Comparison of ENCODE assay signal across 28 cellular contexts in genomic region chr5:36452394-36453100, GRCh38.
DNase-seq lines count a peak whose midpoint lies in the region; ATAC-seq and TF ChIP-seq lines count a peak whose summit lies in the region.
"Had no signal": no experiment of that assay in that cellular context is flagged by ENCODE, and none has a peak within 500 bp of the region (broad histone marks: within the 10 kb centered on the region; RNA-seq: fewer than 3 reads in every experiment).

No MANE protein-coding gene starts in this region.

- ATAC-seq in GM18511 (IDR thresholded peaks at IDR 0.05; ENCODE audit: unreplicated experiment), result no peak
- ATAC-seq: heart left ventricle; mucosa of descending colon; natural killer cell; stimulated activated naive B cell treated with anti-CD40 and anti-IgM and Interleukin-4, amounts not matched to agents 10 μg/mL and 1 μg/mL and 100 μg/mL, for 72 hours had no signal

- H3K23ac ChIP-seq in trophoblast cell (ENCODE audit: low read length), result no peak overlapping the region

- H3K9ac ChIP-seq in trophoblast cell (ENCODE audit: low read length), result no peak overlapping the region
- H3K9ac ChIP-seq: BLaER1 had no signal

- TF ChIP-seq CTCF in RWPE1 (conservative IDR thresholded peaks at IDR 0.05; ENCODE audit: low read depth) (no peak), epithelial cell of esophagus (IDR thresholded peaks at IDR 0.05; ENCODE audit: insufficient read depth, low read depth, low read length, missing control alignments) (no peak)

- no peaks in the 10 kb centered on the region for H3K9me3 ChIP-seq in HAP-1
- H3K9me3 ChIP-seq in trophoblast cell (ENCODE audit: insufficient read depth, low read depth, low read length), result no peaks in the 10 kb centered on the region
- H3K9me3 ChIP-seq: ascending aorta, BLaER1, esophagus muscularis mucosa, heart left ventricle, mucosa of descending colon, upper lobe of left lung had no signal

- H3K27me3 ChIP-seq in HAP-1 (ENCODE audit: low read depth) (peaks cover 3% of the 10 kb centered on the region; the same call in 1 of the 2 replicates), trophoblast cell (ENCODE audit: insufficient read depth, low read length) (no peaks in the 10 kb centered on the region)
- H3K27me3 ChIP-seq: ascending aorta, BLaER1, esophagus muscularis mucosa, heart left ventricle, upper lobe of left lung had no signal

- CTCF ChIA-PET in RWPE1 (lab: Yijun Ruan, JAX), result no interaction called here

- H3K4me1 ChIP-seq in HAP-1 (peaks cover 7% of the 10 kb centered on the region), trophoblast cell (ENCODE audit: control insufficient read depth in 1 of 2, insufficient read depth in 2 of 2, low read length in 2 of 2) (peaks cover 0 to 6% of the 10 kb centered on the region in 2 experiments)
- H3K4me1 ChIP-seq: ascending aorta, BLaER1, heart left ventricle, upper lobe of left lung had no signal

- H2BK12ac ChIP-seq in trophoblast cell (ENCODE audit: low read length), result no peak overlapping the region

- no peak overlapping the region for H4K8ac ChIP-seq in trophoblast cell (ENCODE audit: low read depth, low read length)

- H3K4ac ChIP-seq in trophoblast cell (ENCODE audit: low read depth, low read length), result no peak overlapping the region

- no peak overlapping the region for H3K4me3 ChIP-seq in HAP-1
- H3K4me3 ChIP-seq in epithelial cell of esophagus (ENCODE audit: low read length), result no peak overlapping the region
- H3K4me3 ChIP-seq in trophoblast cell (ENCODE audit: low read depth, low read length), result no peak overlapping the region
- H3K4me3 ChIP-seq: ascending aorta, BLaER1, esophagus muscularis mucosa, heart left ventricle, mucosa of descending colon, upper lobe of left lung had no signal

- no peak overlapping the region for H2AFZ ChIP-seq in trophoblast cell (ENCODE audit: insufficient read depth, low read length, poor library complexity)

- H4K91ac ChIP-seq in trophoblast cell (ENCODE audit: low read depth, low read length), result no peak overlapping the region

- H3K79me1 ChIP-seq in trophoblast cell (ENCODE audit: low read length), result peaks cover 5% of the 10 kb centered on the region

- no peaks in the 10 kb centered on the region for H3K36me3 ChIP-seq in HAP-1 (replicated peaks)
- H3K36me3 ChIP-seq in trophoblast cell (ENCODE audit: control insufficient read depth in 1 of 2, insufficient read depth in 2 of 2, low read length in 2 of 2), result no peaks in the 10 kb centered on the region
- H3K36me3 ChIP-seq: ascending aorta, BLaER1, esophagus muscularis mucosa, heart left ventricle, upper lobe of left lung had no signal

- H2AK5ac ChIP-seq in trophoblast cell (ENCODE audit: low read length), result no peak overlapping the region

- in situ Hi-C loops in HAP-1 (cut with MboI; ENCODE audit: low sequenced_read_pairs), result no loop called here

- no CpG with 5 or more reads among the region's 4 CpGs for WGBS in trophoblast cell (ENCODE audit: extremely low coverage, insufficient coverage, insufficient read length)

- H3K27ac ChIP-seq in RWPE1, result peak overlapping the region; percentile 69
- H3K27ac ChIP-seq in trophoblast cell (ENCODE audit: low read depth, low read length), result peak overlapping the region; percentile 12
- H3K27ac ChIP-seq: ascending aorta, BLaER1, esophagus muscularis mucosa, heart left ventricle, upper lobe of left lung, VCaP had no signal

- peak; percentile 24 to 47 for DNase-seq in HAP-1 (ENCODE audit: low spot score in 2 of 2)
- peak; percentile 66 for DNase-seq in RWPE1 (ENCODE audit: low spot score)
- DNase-seq in epithelial cell of esophagus (ENCODE audit: low read depth), result peak; percentile 97
- peak in 1 of 2 donors; percentile 49 for DNase-seq in trophoblast cell
- DNase-seq in T-helper 1 cell, result no peak
- no peak for DNase-seq in NCI-H2171 treated with DMSO at 0.1 percent for 48 hours (lab: John Stamatoyannopoulos, UW)
- DNase-seq in NK-92 (lab: John Stamatoyannopoulos, UW; ENCODE audit: unreplicated experiment), result no peak
- DNase-seq: activated CD4-positive, alpha-beta T cell treated with anti-CD3 and anti-CD28 coated beads, Interleukin-2, amount 10 ng/mL, durations not matched to agents 24 days and 14 days; activated CD8-positive, alpha-beta memory T cell treated with anti-CD3 and anti-CD28 coated beads for 24 hours; activated naive CD8-positive, alpha-beta T cell treated with anti-CD3 and anti-CD28 coated beads, Interleukin-2, amount 10 ng/mL, durations not matched to agents 7 days and 5 days; activated T-cell treated with anti-CD3 and anti-CD28 coated beads for 4 hours; heart left ventricle; IMR-90; kidney; mucosa of descending colon; natural killer cell; NCI-H1694 treated with DMSO at 0.1 percent for 48 hours; NCI-H524; NK-92 treated with Interleukin-12 subunit alpha and Interleukin-12 subunit beta, amount 100 ng/mL, for 24 hours; Right ventricle myocardium superior; stimulated activated naive B cell treated with anti-CD40 and anti-IgM and Interleukin-4, amounts not matched to agents 10 μg/mL and 1 μg/mL and 100 μg/mL, for 72 hours; substantia nigra; upper lobe of left lung had no signal

- no peak overlapping the region for H3K14ac ChIP-seq in trophoblast cell (ENCODE audit: low read length)

- H3K79me2 ChIP-seq in trophoblast cell (ENCODE audit: control insufficient read depth, insufficient read depth, low read length, poor library complexity), result no peaks in the 10 kb centered on the region

- POLR2A ChIA-PET in RWPE1 (lab: Yijun Ruan, JAX; ENCODE audit: low non-redundant PET), result no interaction called here

- H2BK5ac ChIP-seq in trophoblast cell (ENCODE audit: low read depth, low read length, poor library complexity), result no peak overlapping the region

- H4K12ac ChIP-seq in trophoblast cell (ENCODE audit: low read depth, low read length), result no peak overlapping the region

- H2BK120ac ChIP-seq in trophoblast cell (ENCODE audit: insufficient read depth, low read length, poor library complexity), result no peak overlapping the region

- H3K18ac ChIP-seq in trophoblast cell (ENCODE audit: low read length), result no peak overlapping the region

- H3K4me2 ChIP-seq in trophoblast cell (ENCODE audit: low read length), result no peak overlapping the region
- H3K4me2 ChIP-seq: BLaER1 had no signal

Comparison
In these comparisons a context has a peak if more than half of its experiments do, and no peak if none do; other contexts are left out.
1. DNase-seq: peak in HAP-1 (2 of 2), RWPE1 (single experiment) and epithelial cell of esophagus (single experiment); none in T-helper 1 cell (0 of 5), NCI-H2171 treated with DMSO at 0.1 percent for 48 hours (single experiment) and NK-92 (single experiment).